In genomic region chr2:180141600-180141999, GRCh38 we compare ENCODE assay signal across 10 cellular contexts.
"Had no signal": no experiment of that assay in that cellular context is flagged by ENCODE, and none has a peak within 500 bp of the region (broad histone marks: within the 10 kb centered on the region; RNA-seq: fewer than 3 reads in every experiment).

No MANE protein-coding gene starts in this region.

- DNase-seq: H9, HFFc6, IMR-90, KG1 had no signal

- H3K9me3 Mint-ChIP-seq: GM23338, H9, HFFc6 had no signal

- FAIRE-seq: H1, H54, HTR-8/SVneo, K562 had no signal

- H3K27ac Mint-ChIP-seq: GM23338, H9, HFFc6 had no signal

- ATAC-seq: GM23338, HCT116, K562 had no signal

- H3K4me3 ChIP-seq: GM23338, K562 had no signal

- H3K4me2 ChIP-seq: GM23338 had no signal

- H2AFZ ChIP-seq: GM23338 had no signal

- H3K4me3 Mint-ChIP-seq: GM23338, H9, HFFc6 had no signal
